In genomic region chr18:57518533-57518932, GRCh38 we compare ENCODE assay signal across 22 cellular contexts.
DNase-seq lines count a peak whose midpoint lies in the region; TF ChIP-seq lines count a peak whose summit lies in the region.
"Had no signal": no experiment of that assay in that cellular context is flagged by ENCODE, and none has a peak within 500 bp of the region (broad histone marks: within the 10 kb centered on the region; RNA-seq: fewer than 3 reads in every experiment).

No MANE protein-coding gene starts in this region.

- TF ChIP-seq CTCF in transverse colon (IDR thresholded peaks at IDR 0.05): no peak

- WGBS in transverse colon (ENCODE audit: low coverage in 1 of 2), 2 donors: 33 to 59% methylated on average over 9 to 10 of the region's 10 CpGs

- in situ Hi-C loops in transverse colon (cut with MboI; ENCODE audit: low pct_ligation_motif_present in 1 of 4, low pct_unique_long_range_greater_than_20kb in 1 of 4, low sequenced_read_pairs in 3 of 4): no loop called here

- intact Hi-C loops in transverse colon (cut with DNase I; ENCODE audit: low total_unique reads): no loop called here

- H3K4me3 ChIP-seq in transverse colon: no peak overlapping the region
- H3K4me3 ChIP-seq: BLaER1, PC-9, SJSA1 had no signal

- no peaks in the 10 kb centered on the region for H3K9me3 ChIP-seq in transverse colon
- H3K9me3 ChIP-seq: BLaER1, SJSA1 had no signal

- DNase-seq in NCI-H2171 treated with DMSO at 0.1 percent for 48 hours (lab: John Stamatoyannopoulos, UW) (peak; percentile 51), NCI-H2171 (lab: John Stamatoyannopoulos, UW) (no peak), NCI-H1105 treated with DMSO at 0.1 percent for 48 hours (lab: John Stamatoyannopoulos, UW) (peak; percentile 55), NCI-H69 (lab: John Stamatoyannopoulos, UW) (peak; percentile 92), transverse colon (peak; percentile 33), NAMALWA (ENCODE audit: low spot score) (no peak), NCI-H82 (lab: John Stamatoyannopoulos, UW) (no peak)
- DNase-seq: CD4-positive, CD25-positive, alpha-beta regulatory T cell; KBM-7; MV-4-11; NCI-H1436; NCI-H187; NCI-H2081 treated with DMSO at 0.1 percent for 48 hours; NCI-H446; NCI-H524 treated with DMSO at 0.1 percent for 48 hours; NK-92 treated with Interleukin-12 subunit alpha and Interleukin-12 subunit beta, amount 100 ng/mL, for 24 hours; PC-9; Right ventricle myocardium superior; RPMI8226; T-cell had no signal

- no peak for TF ChIP-seq EP300 in transverse colon (IDR thresholded peaks at IDR 0.05; ENCODE audit: low read depth)

- no peaks in the 10 kb centered on the region for H3K36me3 ChIP-seq in transverse colon
- H3K36me3 ChIP-seq: BLaER1, SJSA1 had no signal

- TF ChIP-seq POLR2A in transverse colon (IDR thresholded peaks at IDR 0.05): no peak

- no peaks in the 10 kb centered on the region for H3K4me1 ChIP-seq in transverse colon
- H3K4me1 ChIP-seq: BLaER1, SJSA1 had no signal

- H3K27me3 ChIP-seq in transverse colon: peaks cover 9% of the 10 kb centered on the region
- H3K27me3 ChIP-seq: BLaER1 had no signal

- H3K27ac ChIP-seq in transverse colon: no peak overlapping the region
- H3K27ac ChIP-seq: BLaER1, PC-9, SJSA1 had no signal

Comparison
In these comparisons a context has a peak if more than half of its experiments do, and no peak if none do; other contexts are left out.
1. DNase-seq: peak in NCI-H2171 treated with DMSO at 0.1 percent for 48 hours (single experiment), NCI-H1105 treated with DMSO at 0.1 percent for 48 hours (single experiment), NCI-H69 (single experiment) and transverse colon (single experiment); none in NCI-H2171 (single experiment), NAMALWA (single experiment) and NCI-H82 (single experiment).